Comparison of ENCODE assay signal across 2 cellular contexts in genomic region chr19:48879025-48879572, GRCh38.
TF ChIP-seq lines count a peak whose summit lies in the region.

No MANE protein-coding gene starts in this region.

TF ChIP-seq in HEK293, 187 proteins besides CTCF, POLR2A, EP300 and RAD21:
- no peak for TF ChIP-seq ZNF311 (tag by site-specific recombination; IDR thresholded peaks at IDR 0.05; ENCODE audit: borderline replicate concordance)
- no peak for TF ChIP-seq ZNF2 (tag by site-specific recombination; IDR thresholded peaks at IDR 0.05)
- TF ChIP-seq ZNF274 (IDR thresholded peaks at IDR 0.05; ENCODE audit: low read length) = no peak
- TF ChIP-seq ZNF274 (tag by site-specific recombination; IDR thresholded peaks at IDR 0.05; ENCODE audit: borderline replicate concordance) = no peak
- no peak for TF ChIP-seq ZNF561 (tag by site-specific recombination; IDR thresholded peaks at IDR 0.05; ENCODE audit: borderline replicate concordance)
- TF ChIP-seq ZNF280D (tag by site-specific recombination; IDR thresholded peaks at IDR 0.05) = 0 out of 2 replicates have a peak, but pooled peaks have one; percentile 37
- no peak for TF ChIP-seq ZBTB21 (tag by site-specific recombination; IDR thresholded peaks at IDR 0.05)

TF ChIP-seq in HepG2, 621 proteins besides CTCF, POLR2A, EP300 and RAD21:
- TF ChIP-seq ZNF552 (CRISPR knock-in tag; IDR thresholded peaks at IDR 0.05; ENCODE audit: borderline replicate concordance) (no peak), GPBP1L1 (CRISPR knock-in tag; IDR thresholded peaks at IDR 0.05) (no peak), ZNF646 (CRISPR knock-in tag; IDR thresholded peaks at IDR 0.05) (no peak), GFI1 (CRISPR knock-in tag; IDR thresholded peaks at IDR 0.05; ENCODE audit: borderline replicate concordance) (no peak), ZNF12 (CRISPR knock-in tag; IDR thresholded peaks at IDR 0.05) (no peak), ZFYVE20 (CRISPR knock-in tag; IDR thresholded peaks at IDR 0.05; ENCODE audit: borderline replicate concordance, low read depth) (no peak), SMARCC2 (IDR thresholded peaks at IDR 0.05) (no peak), U2AF1 (optimal IDR thresholded peaks at IDR 0.05; ENCODE audit: low read depth, low read length) (no peak), ZNF704 (CRISPR knock-in tag; IDR thresholded peaks at IDR 0.05; ENCODE audit: borderline replicate concordance) (no peak), PLSCR1 (CRISPR knock-in tag; IDR thresholded peaks at IDR 0.05; ENCODE audit: borderline replicate concordance) (no peak), NFYC (CRISPR knock-in tag; IDR thresholded peaks at IDR 0.05) (no peak)
